In the genomic region with DNA sequence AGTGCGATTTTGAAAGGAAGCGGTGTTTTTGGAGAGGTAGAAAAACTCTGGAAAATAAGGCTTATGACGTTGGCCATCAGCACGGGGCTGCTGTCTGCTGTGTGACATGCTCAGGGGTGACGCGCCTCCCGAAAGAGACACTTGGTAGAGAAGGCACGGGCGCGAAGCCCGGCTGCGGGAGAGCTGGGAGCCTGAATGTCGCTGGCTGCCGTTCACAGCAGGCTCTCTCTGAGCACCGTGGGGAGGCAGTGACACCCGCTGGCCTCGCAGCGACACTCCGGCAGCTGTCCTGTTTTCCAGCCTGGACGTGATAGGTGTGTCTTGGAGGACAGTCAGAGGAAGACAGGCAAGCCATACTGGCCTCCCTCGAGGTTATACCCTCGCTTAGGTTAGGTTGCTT, we compare ENCODE assay signal across 9 cellular contexts.
DNase-seq lines count a peak whose midpoint lies in the region; ATAC-seq and TF ChIP-seq lines count a peak whose summit lies in the region.
"Had no signal": no experiment of that assay in that cellular context is flagged by ENCODE, and none has a peak within 500 bp of the region (broad histone marks: within the 10 kb centered on the region; RNA-seq: fewer than 3 reads in every experiment).

No MANE protein-coding gene starts in this region.

- no TSS peak for BruUV-seq in A673 (replicated peaks; lab: Mats Ljungman, UMichigan)

- peak; percentile 35 for DNase-seq in A673 (ENCODE audit: low spot score)
- peak; percentile 1 for DNase-seq in HT1080 (ENCODE audit: low read depth)
- DNase-seq in WERI-Rb-1, result peak; percentile 83
- peak; percentile 82 for DNase-seq in midbrain (lab: John Stamatoyannopoulos, UW)
- no peak for DNase-seq in omental fat pad (ENCODE audit: low spot score)
- DNase-seq in stimulated activated naive CD8-positive, alpha-beta T cell treated with anti-CD3 and anti-CD28 coated beads, Interleukin-15, Interleukin-2, amounts not matched to agents 100 U/mL and 50 U/mL, for 24 hours, result no peak

- H3K4me3 ChIP-seq in A673 (ENCODE audit: low read depth, low read length, poor library complexity, severe bottlenecking) (no peak overlapping the region), WERI-Rb-1 (ENCODE audit: low read depth, low read length) (no peak overlapping the region)
- H3K4me3 ChIP-seq: skin epidermis had no signal

- no peaks in the 10 kb centered on the region for H3K36me3 ChIP-seq in A673 (ENCODE audit: insufficient read depth, low read length, poor library complexity, severe bottlenecking)
- H3K36me3 ChIP-seq in WERI-Rb-1, result no peaks in the 10 kb centered on the region

- TF ChIP-seq CTCF in A673 (conservative IDR thresholded peaks at IDR 0.05; ENCODE audit: low read depth, low read length) (0 out of 2 replicates have a peak, but pooled peaks have one; percentile 27), WERI-Rb-1 (IDR thresholded peaks at IDR 0.05; ENCODE audit: low read depth, low read length) (peak; percentile 92), omental fat pad (IDR thresholded peaks at IDR 0.05) (no peak)

- POLR2A ChIA-PET in A673 (lab: Charles Lee; ENCODE audit: low non-redundant PET), result no interaction called here

- H3K27me3 ChIP-seq in A673 (replicated peaks; ENCODE audit: insufficient read depth, low read depth, low read length, poor library complexity), result peaks cover 3% of the 10 kb centered on the region
- peaks cover 5% of the 10 kb centered on the region for H3K27me3 ChIP-seq in WERI-Rb-1 (ENCODE audit: insufficient read depth, low read depth, severe bottlenecking)

- intact Hi-C loops in A673 (cut with micrococcal nuclease; ENCODE audit: unreplicated experiment), result no loop called here

- no peaks in the 10 kb centered on the region for H3K4me1 ChIP-seq in A673 (ENCODE audit: insufficient read depth, low read length, poor library complexity, severe bottlenecking)

- H3K27ac ChIP-seq in A673 (ENCODE audit: low read depth, low read length, poor library complexity, severe bottlenecking) (no peak overlapping the region), WERI-Rb-1 (no peak overlapping the region)
- H3K27ac ChIP-seq: skin epidermis had no signal

- ATAC-seq in HG02870 (IDR thresholded peaks at IDR 0.05; ENCODE audit: unreplicated experiment) (no peak), HG02885 (IDR thresholded peaks at IDR 0.05; ENCODE audit: poor library complexity, unreplicated experiment) (no peak), omental fat pad (ENCODE audit: low FRiP score) (no peak)
- ATAC-seq in stimulated activated naive CD8-positive, alpha-beta T cell treated with anti-CD3 and anti-CD28 coated beads, Interleukin-15, Interleukin-2, amounts not matched to agents 100 U/mL and 50 U/mL, for 24 hours, result no peak

- CTCF ChIA-PET in A673 (lab: Charles Lee), result no interaction called here

- H3K9me3 ChIP-seq in A673 (ENCODE audit: low read depth, low read length, poor library complexity, severe bottlenecking) (peaks cover 2% of the 10 kb centered on the region), WERI-Rb-1 (ENCODE audit: severe bottlenecking) (no peaks in the 10 kb centered on the region)

Comparison
In these comparisons a context has a peak if more than half of its experiments do, and no peak if none do; other contexts are left out.
1. DNase-seq: peak in A673 (single experiment), HT1080 (single experiment), WERI-Rb-1 (single experiment) and midbrain (single experiment); none in omental fat pad (single experiment) and stimulated activated naive CD8-positive, alpha-beta T cell treated with anti-CD3 and anti-CD28 coated beads, Interleukin-15, Interleukin-2, amounts not matched to agents 100 U/mL and 50 U/mL, for 24 hours (single experiment).
2. CTCF ChIP-seq: peak in A673 (single experiment) and WERI-Rb-1 (single experiment); none in omental fat pad (0 of 3).